8 cellular contexts compared by ENCODE assay signal in the genomic region with DNA sequence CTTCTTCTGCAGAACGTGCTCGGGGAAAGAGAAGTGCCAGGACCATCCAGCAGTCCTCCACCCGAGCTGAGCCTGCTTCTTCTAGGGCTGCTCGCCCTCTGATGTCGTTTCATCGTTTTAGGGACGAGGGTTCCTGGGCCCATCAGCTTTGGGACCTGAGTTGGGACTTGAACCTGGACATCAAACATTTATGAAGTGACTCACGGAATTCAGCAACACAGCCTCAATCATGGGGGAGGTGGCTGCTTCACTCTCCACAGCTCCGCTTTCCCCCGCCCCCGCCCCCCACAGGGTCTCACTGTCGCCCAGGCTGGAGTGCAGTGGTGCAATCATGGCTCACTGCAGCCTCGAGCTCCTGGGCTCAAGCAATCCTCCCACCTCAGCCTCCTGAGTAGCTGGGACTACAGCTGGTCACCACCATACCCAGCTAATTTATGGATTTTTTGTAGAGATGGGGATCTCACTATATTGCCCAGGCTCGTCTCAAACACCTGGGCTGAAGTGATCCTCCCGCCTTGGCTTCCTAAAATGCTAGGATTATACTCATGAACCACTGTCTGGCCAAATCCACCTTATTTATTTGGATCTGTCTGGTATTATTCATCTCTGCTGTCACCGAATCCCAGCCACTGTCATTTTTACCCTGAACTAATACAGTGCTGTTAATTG. TPM values are rescaled to one million over a fixed set of nuclear protein-coding genes. Genes with fewer than 3 reads are reported as not detected.
DNase-seq lines count a peak whose midpoint lies in the region; ATAC-seq, FAIRE-seq and TF ChIP-seq lines count a peak whose summit lies in the region.
"Had no signal": no experiment of that assay in that cellular context is flagged by ENCODE, and none has a peak within 500 bp of the region (broad histone marks: within the 10 kb centered on the region; RNA-seq: fewer than 3 reads in every experiment).

No MANE protein-coding gene starts in this region.

- BruUV-seq in HepG2 (replicated peaks; lab: Mats Ljungman, UMichigan), result TSS peak; percentile 73

- WGBS in HepG2 (ENCODE audit: low lambda C conversion rate), result 21% methylated on average over 9 of the region's 16 CpGs
- WGBS in thymus, result 54% methylated on average over 16 of the region's 16 CpGs

- TF ChIP-seq EP300 in HepG2 (IDR thresholded peaks at IDR 0.05; ENCODE audit: low read depth in 2 of 2, low read length in 2 of 2), result no peak
- no peak for TF ChIP-seq EP300 in HepG2 (CRISPR knock-in tag; IDR thresholded peaks at IDR 0.05; ENCODE audit: borderline replicate concordance)

- TF ChIP-seq CTCF in astrocyte of the spinal cord (IDR thresholded peaks at IDR 0.05; ENCODE audit: low read depth, low read length) (no peak), HepG2 (CRISPR knock-in tag; IDR thresholded peaks at IDR 0.05) (no peak)

- peaks cover 41% of the 10 kb centered on the region for H3K4me1 ChIP-seq in HepG2 (ENCODE audit: insufficient read depth, low read length)
- H3K4me1 ChIP-seq in thymus (ENCODE audit: control insufficient read depth, insufficient read depth, low read length), result peaks cover 22% of the 10 kb centered on the region

- H3K27ac ChIP-seq in HepG2 (ENCODE audit: extremely low read length, insufficient read depth, low read length) (peak overlapping the region; percentile 61), thymus (ENCODE audit: low read depth) (peak overlapping the region; percentile 22)

- peaks cover 13% of the 10 kb centered on the region for H4K20me1 ChIP-seq in HepG2 (ENCODE audit: insufficient read depth, low read length)

- H3K9me3 ChIP-seq in MG63 (no peaks in the 10 kb centered on the region), HepG2 (ENCODE audit: low read length) (no peaks in the 10 kb centered on the region), thymus (ENCODE audit: control insufficient read depth) (peaks cover 2% of the 10 kb centered on the region)

- CTCF ChIA-PET in HepG2 (lab: Yijun Ruan, JAX; ENCODE audit: low intra/inter-chr PET ratio, low total read pairs), result no interaction called here

- peak overlapping the region; percentile 82 for H2AFZ ChIP-seq in HepG2 (ENCODE audit: low read length)

- no peak for TF ChIP-seq POLR2A in HepG2 (IDR thresholded peaks at IDR 0.05; ENCODE audit: insufficient read depth in 1 of 2, low read depth in 2 of 2, low read length in 2 of 2)

- peaks cover 9% of the 10 kb centered on the region for H3K36me3 ChIP-seq in MG63
- H3K36me3 ChIP-seq in HepG2 (replicated peaks in 1 of 2; ENCODE audit: control insufficient read depth in 1 of 2, insufficient read depth in 2 of 2, low read length in 2 of 2), result peaks cover 0 to 1% of the 10 kb centered on the region in 2 experiments; a peak in 2 of 5 replicates
- peaks cover 5% of the 10 kb centered on the region for H3K36me3 ChIP-seq in thymus (ENCODE audit: control insufficient read depth, insufficient read depth)

- peak overlapping the region; percentile 98 for H3K9ac ChIP-seq in HepG2 (ENCODE audit: insufficient read depth, low read depth, low read length)

- POLR2A ChIA-PET in HepG2 (lab: Yijun Ruan, JAX), result interaction anchor here (0.7 to 1.9 kb wide), 9 partner anchors 9 to 33 kb away, joined by 3 to 10 read pairs (median 3); a partner anchor contains a TSS

- peak; percentile 36 for DNase-seq in GF-D8 (lab: John Stamatoyannopoulos, UW)
- DNase-seq in MG63, result no peak
- DNase-seq in astrocyte of the spinal cord (ENCODE audit: low read depth, low spot score), result no peak
- DNase-seq in HepG2 (ENCODE audit: low spot score), result peak; percentile 34
- DNase-seq in NCI-H2196 (lab: John Stamatoyannopoulos, UW; ENCODE audit: unreplicated experiment), result no peak
- no peak for DNase-seq in OCI-M1 (lab: John Stamatoyannopoulos, UW)

- in situ Hi-C loops in astrocyte of the spinal cord (cut with HindIII; ENCODE audit: low sequenced_read_pairs) (no loop called here), HepG2 (cut with HindIII; ENCODE audit: extremely low pct_ligation_motif_present, low pct_unique_long_range_greater_than_20kb) (no loop called here)

- TF ChIP-seq RAD21 in HepG2 (CRISPR knock-in tag; IDR thresholded peaks at IDR 0.05), result no peak

- intact Hi-C loops in HepG2 (cut with micrococcal nuclease; ENCODE audit: unreplicated experiment), result no loop called here

- H3K79me2 ChIP-seq in HepG2 (ENCODE audit: insufficient read depth, low read length), result peaks cover 36% of the 10 kb centered on the region

- no peak for FAIRE-seq in HepG2 (lab: Jason Lieb, UNC)

- H3K27me3 ChIP-seq in MG63 (no peaks in the 10 kb centered on the region), HepG2 (ENCODE audit: control insufficient read depth in 1 of 2, insufficient read depth in 2 of 2, low read length in 2 of 2) (peaks cover 0 to 13% of the 10 kb centered on the region in 2 experiments; a peak in 1 of 5 replicates), thymus (ENCODE audit: control insufficient read depth, insufficient read depth) (no peaks in the 10 kb centered on the region)

- ATAC-seq in HepG2, result peak; percentile 49

- peak overlapping the region; percentile 91 for H3K4me3 ChIP-seq in MG63
- peak overlapping the region; percentile 85 for H3K4me3 ChIP-seq in astrocyte of the spinal cord (ENCODE audit: low read depth, low read length)
- H3K4me3 ChIP-seq in HepG2 (replicated peaks in 1 of 3; ENCODE audit: insufficient read depth in 1 of 3, low read depth in 2 of 3, low read length in 3 of 3), result peak overlapping the region; percentile 83 to 98 (median 98)
- peak overlapping the region; percentile 97 for H3K4me3 ChIP-seq in thymus (ENCODE audit: low read length)

- H3K4me2 ChIP-seq in HepG2 (ENCODE audit: low read depth, low read length), result peak overlapping the region; percentile 97

RNA-seq across cellular contexts. Expression of a gene that starts 0.7 kb away (rescaled TPM):
- total RNA-seq in MG63 (2014; rRNA removed; shearing (Covaris generic); ENCODE audit: low replicate concordance), result 10.7 and 21.6 TPM in 2 replicates
- 23.6 and 34.8 TPM in 2 replicates for total RNA-seq in HepG2 (2016; rRNA removed; fragmentation: Illumina TruSeq; extraction: Trizol)
- 9.6 and 11.5 TPM in 2 replicates for total RNA-seq in HepG2 (2016; cell fraction: cytosol; rRNA removed; fragmentation: Illumina TruSeq; extraction: Trizol; ENCODE audit: low read depth)
- 21.6 and 36.5 TPM in 2 replicates for total RNA-seq in HepG2 (2016; cell fraction: insoluble cytoplasmic fraction; rRNA removed; fragmentation: Illumina TruSeq; extraction: Trizol)
- total RNA-seq in HepG2 (2016; cell fraction: membrane; rRNA removed; fragmentation: Illumina TruSeq; extraction: Trizol), result 19.1 and 19.4 TPM in 2 replicates
- 34.8 and 43.1 TPM in 2 replicates for total RNA-seq in HepG2 (2016; cell fraction: nucleus; rRNA removed; fragmentation: Illumina TruSeq; extraction: Trizol)
- polyA plus RNA-seq in HepG2 (2011; rRNA removed), result 121 and 137 TPM in 2 replicates
- polyA plus RNA-seq in HepG2 (2011; cell fraction: cytosol; rRNA removed), result 79.1 and 105 TPM in 2 replicates
- 60.5 and 61.0 TPM in 2 replicates for polyA plus RNA-seq in HepG2 (2011; cell fraction: nucleus; rRNA removed)
- polyA plus RNA-seq in HepG2 (2012), result 46.1 and 60.6 TPM in 2 replicates
- 13.9 and 15.3 TPM in 2 replicates for polyA plus RNA-seq in HepG2 (2016; cell fraction: cytosol; fragmentation: Illumina TruSeq; extraction: Trizol; ENCODE audit: low read depth)
- polyA plus RNA-seq in HepG2 (2016; cell fraction: insoluble cytoplasmic fraction; fragmentation: Illumina TruSeq; extraction: Trizol; ENCODE audit: low read depth), result 40.8 and 49.5 TPM in 2 replicates
- 19.7 and 19.9 TPM in 2 replicates for polyA plus RNA-seq in HepG2 (2016; cell fraction: membrane; fragmentation: Illumina TruSeq; extraction: Trizol; ENCODE audit: low read depth)
- 82.6 and 86.5 TPM in 2 replicates for polyA plus RNA-seq in HepG2 (2016; cell fraction: nucleus; fragmentation: Illumina TruSeq; extraction: Trizol; ENCODE audit: insufficient read depth, low read depth)
- 153 and 215 TPM in 2 replicates for polyA minus RNA-seq in HepG2 (2011; rRNA and poly(A)+ RNA removed; ENCODE audit: low replicate concordance)
- polyA minus RNA-seq in HepG2 (2011; cell fraction: cytosol; rRNA and poly(A)+ RNA removed), result 43.0 and 53.0 TPM in 2 replicates
- polyA minus RNA-seq in HepG2 (2011; cell fraction: nucleus; rRNA and poly(A)+ RNA removed), result 19.7 and 32.7 TPM in 2 replicates
- polyA plus RNA-seq in thymus, result 35.2 TPM

RNA-seq across cellular contexts. Expression of a gene that starts 16.0 kb away (rescaled TPM):
- 32.8 and 42.5 TPM in 2 replicates for total RNA-seq in MG63 (2014; rRNA removed; shearing (Covaris generic); ENCODE audit: low replicate concordance)
- total RNA-seq in HepG2 (2016; rRNA removed; fragmentation: Illumina TruSeq; extraction: Trizol), result 36.9 and 49.7 TPM in 2 replicates
- total RNA-seq in HepG2 (2016; cell fraction: cytosol; rRNA removed; fragmentation: Illumina TruSeq; extraction: Trizol; ENCODE audit: low read depth), result 14.9 and 19.2 TPM in 2 replicates
- 41.4 and 51.3 TPM in 2 replicates for total RNA-seq in HepG2 (2016; cell fraction: insoluble cytoplasmic fraction; rRNA removed; fragmentation: Illumina TruSeq; extraction: Trizol)
- 19.0 and 24.4 TPM in 2 replicates for total RNA-seq in HepG2 (2016; cell fraction: membrane; rRNA removed; fragmentation: Illumina TruSeq; extraction: Trizol)
- 19.5 and 27.2 TPM in 2 replicates for total RNA-seq in HepG2 (2016; cell fraction: nucleus; rRNA removed; fragmentation: Illumina TruSeq; extraction: Trizol)
- polyA plus RNA-seq in HepG2 (2011; rRNA removed), result 63.5 and 66.7 TPM in 2 replicates
- 68.2 and 75.7 TPM in 2 replicates for polyA plus RNA-seq in HepG2 (2011; cell fraction: cytosol; rRNA removed)
- 79.4 and 82.3 TPM in 2 replicates for polyA plus RNA-seq in HepG2 (2011; cell fraction: nucleus; rRNA removed)
- polyA plus RNA-seq in HepG2 (2012), result 35.5 and 45.4 TPM in 2 replicates
- 11.8 and 13.8 TPM in 2 replicates for polyA plus RNA-seq in HepG2 (2016; cell fraction: cytosol; fragmentation: Illumina TruSeq; extraction: Trizol; ENCODE audit: low read depth)
- 52.7 and 54.7 TPM in 2 replicates for polyA plus RNA-seq in HepG2 (2016; cell fraction: insoluble cytoplasmic fraction; fragmentation: Illumina TruSeq; extraction: Trizol; ENCODE audit: low read depth)
- 18.4 and 18.9 TPM in 2 replicates for polyA plus RNA-seq in HepG2 (2016; cell fraction: membrane; fragmentation: Illumina TruSeq; extraction: Trizol; ENCODE audit: low read depth)
- 25.9 and 30.1 TPM in 2 replicates for polyA plus RNA-seq in HepG2 (2016; cell fraction: nucleus; fragmentation: Illumina TruSeq; extraction: Trizol; ENCODE audit: insufficient read depth, low read depth)
- 129 and 146 TPM in 2 replicates for polyA minus RNA-seq in HepG2 (2011; rRNA and poly(A)+ RNA removed; ENCODE audit: low replicate concordance)
- polyA minus RNA-seq in HepG2 (2011; cell fraction: cytosol; rRNA and poly(A)+ RNA removed), result 28.5 and 36.3 TPM in 2 replicates
- polyA minus RNA-seq in HepG2 (2011; cell fraction: nucleus; rRNA and poly(A)+ RNA removed), result 54.8 and 73.8 TPM in 2 replicates
- polyA plus RNA-seq in thymus, result 22.2 TPM

RNA-seq across cellular contexts. Expression of a gene that starts 30.9 kb away (rescaled TPM):
- 14.5 and 19.5 TPM in 2 replicates for total RNA-seq in MG63 (2014; rRNA removed; shearing (Covaris generic); ENCODE audit: low replicate concordance)
- 8.2 and 15.2 TPM in 2 replicates for total RNA-seq in HepG2 (2016; rRNA removed; fragmentation: Illumina TruSeq; extraction: Trizol)
- total RNA-seq in HepG2 (2016; cell fraction: cytosol; rRNA removed; fragmentation: Illumina TruSeq; extraction: Trizol; ENCODE audit: low read depth), result 7.6 and 8.1 TPM in 2 replicates
- total RNA-seq in HepG2 (2016; cell fraction: insoluble cytoplasmic fraction; rRNA removed; fragmentation: Illumina TruSeq; extraction: Trizol), result 8.9 and 14.6 TPM in 2 replicates
- total RNA-seq in HepG2 (2016; cell fraction: membrane; rRNA removed; fragmentation: Illumina TruSeq; extraction: Trizol), result 17.8 and 17.9 TPM in 2 replicates
- 13.8 and 17.0 TPM in 2 replicates for total RNA-seq in HepG2 (2016; cell fraction: nucleus; rRNA removed; fragmentation: Illumina TruSeq; extraction: Trizol)
- polyA plus RNA-seq in HepG2 (2011; rRNA removed), result 23.7 and 25.1 TPM in 2 replicates
- 10.1 and 12.4 TPM in 2 replicates for polyA plus RNA-seq in HepG2 (2011; cell fraction: cytosol; rRNA removed)
- 149 and 163 TPM in 2 replicates for polyA plus RNA-seq in HepG2 (2011; cell fraction: nucleus; rRNA removed)
- polyA plus RNA-seq in HepG2 (2012), result 11.8 and 16.1 TPM in 2 replicates
- polyA plus RNA-seq in HepG2 (2016; cell fraction: cytosol; fragmentation: Illumina TruSeq; extraction: Trizol; ENCODE audit: low read depth), result 9.7 and 10.4 TPM in 2 replicates
- 7.6 and 10.2 TPM in 2 replicates for polyA plus RNA-seq in HepG2 (2016; cell fraction: insoluble cytoplasmic fraction; fragmentation: Illumina TruSeq; extraction: Trizol; ENCODE audit: low read depth)
- 15.2 and 26.1 TPM in 2 replicates for polyA plus RNA-seq in HepG2 (2016; cell fraction: membrane; fragmentation: Illumina TruSeq; extraction: Trizol; ENCODE audit: low read depth)
- 43.8 and 44.9 TPM in 2 replicates for polyA plus RNA-seq in HepG2 (2016; cell fraction: nucleus; fragmentation: Illumina TruSeq; extraction: Trizol; ENCODE audit: insufficient read depth, low read depth)
- polyA minus RNA-seq in HepG2 (2011; rRNA and poly(A)+ RNA removed; ENCODE audit: low replicate concordance), result 13.8 and 70.3 TPM in 2 replicates
- 4.8 and 5.1 TPM in 2 replicates for polyA minus RNA-seq in HepG2 (2011; cell fraction: cytosol; rRNA and poly(A)+ RNA removed)
- polyA minus RNA-seq in HepG2 (2011; cell fraction: nucleus; rRNA and poly(A)+ RNA removed), result 11.6 and 13.2 TPM in 2 replicates
- polyA plus RNA-seq in thymus, result 59.4 TPM

RNA-seq across cellular contexts. Expression of a gene that starts 32.8 kb away (rescaled TPM):
- total RNA-seq in MG63 (2014; rRNA removed; shearing (Covaris generic); ENCODE audit: low replicate concordance), result 22.6 and 65.2 TPM in 2 replicates
- 18.0 and 36.6 TPM in 2 replicates for total RNA-seq in HepG2 (2016; rRNA removed; fragmentation: Illumina TruSeq; extraction: Trizol)
- 14.9 and 16.5 TPM in 2 replicates for total RNA-seq in HepG2 (2016; cell fraction: cytosol; rRNA removed; fragmentation: Illumina TruSeq; extraction: Trizol; ENCODE audit: low read depth)
- total RNA-seq in HepG2 (2016; cell fraction: insoluble cytoplasmic fraction; rRNA removed; fragmentation: Illumina TruSeq; extraction: Trizol), result 26.3 and 28.5 TPM in 2 replicates
- total RNA-seq in HepG2 (2016; cell fraction: membrane; rRNA removed; fragmentation: Illumina TruSeq; extraction: Trizol), result 34.0 and 34.5 TPM in 2 replicates
- total RNA-seq in HepG2 (2016; cell fraction: nucleus; rRNA removed; fragmentation: Illumina TruSeq; extraction: Trizol), result 36.5 and 50.4 TPM in 2 replicates
- polyA plus RNA-seq in HepG2 (2011; rRNA removed) (50.2 and 52.3 TPM in 2 replicates), thymus (25.5 TPM)
- 28.4 and 30.8 TPM in 2 replicates for polyA plus RNA-seq in HepG2 (2011; cell fraction: cytosol; rRNA removed)
- polyA plus RNA-seq in HepG2 (2011; cell fraction: nucleus; rRNA removed), result 176 and 185 TPM in 2 replicates
- polyA plus RNA-seq in HepG2 (2012), result 21.6 and 28.8 TPM in 2 replicates
- 9.6 and 12.3 TPM in 2 replicates for polyA plus RNA-seq in HepG2 (2016; cell fraction: cytosol; fragmentation: Illumina TruSeq; extraction: Trizol; ENCODE audit: low read depth)
- polyA plus RNA-seq in HepG2 (2016; cell fraction: insoluble cytoplasmic fraction; fragmentation: Illumina TruSeq; extraction: Trizol; ENCODE audit: low read depth), result 16.8 and 18.6 TPM in 2 replicates
- polyA plus RNA-seq in HepG2 (2016; cell fraction: membrane; fragmentation: Illumina TruSeq; extraction: Trizol; ENCODE audit: low read depth), result 21.3 and 21.8 TPM in 2 replicates
- 53.3 TPM in 2 replicates for polyA plus RNA-seq in HepG2 (2016; cell fraction: nucleus; fragmentation: Illumina TruSeq; extraction: Trizol; ENCODE audit: insufficient read depth, low read depth)
- polyA minus RNA-seq in HepG2 (2011; rRNA and poly(A)+ RNA removed; ENCODE audit: low replicate concordance), result 48.2 and 65.5 TPM in 2 replicates
- 9.3 and 14.4 TPM in 2 replicates for polyA minus RNA-seq in HepG2 (2011; cell fraction: cytosol; rRNA and poly(A)+ RNA removed)
- polyA minus RNA-seq in HepG2 (2011; cell fraction: nucleus; rRNA and poly(A)+ RNA removed), result 30.9 and 39.9 TPM in 2 replicates

RNA-seq across cellular contexts. Expression of a gene that starts 47.5 kb away (rescaled TPM):
- total RNA-seq in MG63 (2014; rRNA removed; shearing (Covaris generic); ENCODE audit: low replicate concordance), result not detected in 2 replicates
- not detected in 2 replicates for total RNA-seq in HepG2 (2016; rRNA removed; fragmentation: Illumina TruSeq; extraction: Trizol)
- not detected in 2 replicates for total RNA-seq in HepG2 (2016; cell fraction: cytosol; rRNA removed; fragmentation: Illumina TruSeq; extraction: Trizol; ENCODE audit: low read depth)
- total RNA-seq in HepG2 (2016; cell fraction: insoluble cytoplasmic fraction; rRNA removed; fragmentation: Illumina TruSeq; extraction: Trizol), result not detected in 2 replicates
- not detected in 2 replicates for total RNA-seq in HepG2 (2016; cell fraction: membrane; rRNA removed; fragmentation: Illumina TruSeq; extraction: Trizol)
- total RNA-seq in HepG2 (2016; cell fraction: nucleus; rRNA removed; fragmentation: Illumina TruSeq; extraction: Trizol), result not detected in 2 replicates
- polyA plus RNA-seq in HepG2 (2011; rRNA removed) (not detected in 2 replicates), thymus (1.1 TPM)
- not detected in 2 replicates for polyA plus RNA-seq in HepG2 (2011; cell fraction: cytosol; rRNA removed)
- 0.05 TPM in 1 of 2 replicates, not detected in the other for polyA plus RNA-seq in HepG2 (2011; cell fraction: nucleus; rRNA removed)
- not detected in 2 replicates for polyA plus RNA-seq in HepG2 (2012)
- not detected in 2 replicates for polyA plus RNA-seq in HepG2 (2016; cell fraction: cytosol; fragmentation: Illumina TruSeq; extraction: Trizol; ENCODE audit: low read depth)
- not detected in 2 replicates for polyA plus RNA-seq in HepG2 (2016; cell fraction: insoluble cytoplasmic fraction; fragmentation: Illumina TruSeq; extraction: Trizol; ENCODE audit: low read depth)
- polyA plus RNA-seq in HepG2 (2016; cell fraction: membrane; fragmentation: Illumina TruSeq; extraction: Trizol; ENCODE audit: low read depth), result not detected in 2 replicates
- polyA plus RNA-seq in HepG2 (2016; cell fraction: nucleus; fragmentation: Illumina TruSeq; extraction: Trizol; ENCODE audit: insufficient read depth, low read depth), result not detected in 2 replicates
- not detected in 2 replicates for polyA minus RNA-seq in HepG2 (2011; rRNA and poly(A)+ RNA removed; ENCODE audit: low replicate concordance)
- polyA minus RNA-seq in HepG2 (2011; cell fraction: cytosol; rRNA and poly(A)+ RNA removed), result not detected in 2 replicates
- polyA minus RNA-seq in HepG2 (2011; cell fraction: nucleus; rRNA and poly(A)+ RNA removed), result not detected in 2 replicates
- total RNA-seq: activated CD8-positive, alpha-beta memory T cell treated with anti-CD3 and anti-CD28 coated beads for 36 hours had no signal

Comparison
In these comparisons a context has a peak if more than half of its experiments do, and no peak if none do; other contexts are left out.
1. DNase-seq: peak in GF-D8 (single experiment) and HepG2 (single experiment); none in MG63 (single experiment), astrocyte of the spinal cord (single experiment), NCI-H2196 (single experiment) and OCI-M1 (single experiment).
2. Peak in every context shown above with its lines, with median percentiles within 50 percentile points of each other: H3K4me3 ChIP-seq.